ENCODE assay signal across 1 cellular context in genomic region chr20:31711416-31712111, GRCh38.
TF ChIP-seq lines count a peak whose summit lies in the region.

No MANE protein-coding gene starts in this region.

TF ChIP-seq in endothelial cell of umbilical vein, 7 proteins besides CTCF, POLR2A, EP300 and RAD21 (continued from another document):
- TF ChIP-seq JUN (IDR thresholded peaks at IDR 0.05; ENCODE audit: borderline replicate concordance, insufficient read depth, insufficient read length, low read depth): no peak
- no peak for TF ChIP-seq POLR2AphosphoS5 (IDR thresholded peaks at IDR 0.05; ENCODE audit: insufficient read depth, low read depth, low read length)
- no peak for TF ChIP-seq FOS (IDR thresholded peaks at IDR 0.05; ENCODE audit: borderline replicate concordance, insufficient read depth, low read length)
